Comparison of ENCODE assay signal across 32 cellular contexts in genomic region chr22:30041881-30042280, GRCh38. TPM values are rescaled to one million over a fixed set of nuclear protein-coding genes. Genes with fewer than 3 reads are reported as not detected.
"Had no signal": no experiment of that assay in that cellular context is flagged by ENCODE, and none has a peak within 500 bp of the region (broad histone marks: within the 10 kb centered on the region; RNA-seq: fewer than 3 reads in every experiment).

No MANE protein-coding gene starts in this region.

- H3K27ac Mint-ChIP-seq: activated CD4-positive, alpha-beta memory T cell treated with anti-CD3 and anti-CD28 coated beads for 36 hours; activated CD4-positive, alpha-beta T cell treated with anti-CD3 and anti-CD28 coated beads for 36 hours; activated CD4-positive, alpha-beta T cell treated with anti-CD3 and anti-CD28 coated beads, Interleukin-2, amount 10 ng/mL, durations not matched to agents 24 days and 14 days; activated CD8-positive, alpha-beta T cell treated with anti-CD3 and anti-CD28 coated beads, Interleukin-2, amount 10 ng/mL, durations not matched to agents 7 days and 5 days; activated naive CD8-positive, alpha-beta T cell; activated T-helper 17 cell treated with anti-CD3 and anti-CD28 coated beads, Interleukin-2, amount 50 U/mL, for 72 hours; dendritic cell treated with granulocyte-macrophage colony-stimulating factor and Interleukin-4, amounts not matched to agents 40 ng/mL and 50 ng/mL, for 4 days; endodermal cell; T-helper 17 cell; T-helper 2 cell treated with Interferon-gamma antibody and Interleukin-4, amounts not matched to agents 5 μg/mL and 100 μg/mL, for 36 hours had no signal

- DNase-seq: activated CD4-positive, alpha-beta memory T cell treated with anti-CD3 and anti-CD28 coated beads for 36 hours; activated CD4-positive, alpha-beta T cell treated with anti-CD3 and anti-CD28 coated beads for 36 hours; activated CD4-positive, alpha-beta T cell treated with anti-CD3 and anti-CD28 coated beads, Interleukin-2, amount 10 ng/mL, durations not matched to agents 24 days and 14 days; activated CD4-positive, CD25-positive, alpha-beta regulatory T cell; activated CD4-positive, CD25-positive, alpha-beta regulatory T cell treated with anti-CD3 and anti-CD28 coated beads, Interleukin-2, amount 50 U/mL, for 72 hours; activated CD8-positive, alpha-beta T cell treated with anti-CD3 and anti-CD28 coated beads, Interleukin-2, amount 10 ng/mL, durations not matched to agents 7 days and 5 days; activated effector memory CD4-positive, alpha-beta T cell treated with Interleukin-2 at 50 U/mL for 16 hours; activated gamma-delta T cell treated with Interleukin-2 at 50 U/mL for 16 hours; activated naive CD4-positive, alpha-beta T cell treated with anti-CD3 and anti-CD28 coated beads, Interleukin-2, amount 50 U/mL, for 16 hours; activated naive CD4-positive, alpha-beta T cell treated with Interleukin-2 at 50 U/mL for 16 hours; activated T-cell treated with anti-CD3 and anti-CD28 coated beads, Interleukin-2, amount 50 U/mL, for 4 hours; amniotic stem cell; anterior cingulate cortex; body of pancreas; central memory CD4-positive, alpha-beta T cell; dorsolateral prefrontal cortex; effector memory CD4-positive, alpha-beta T cell; erythroblast; foreskin melanocyte; heart right ventricle; T-helper 1 cell; T-helper 17 cell had no signal

- ATAC-seq: activated CD4-positive, alpha-beta T cell treated with anti-CD3 and anti-CD28 coated beads for 36 hours; activated CD8-positive, alpha-beta T cell treated with anti-CD3 and anti-CD28 coated beads, Interleukin-2, amount 10 ng/mL, durations not matched to agents 7 days and 5 days; activated T-cell treated with anti-CD3 and anti-CD28 coated beads, Interleukin-2, amount 50 U/mL, for 4 hours; body of pancreas; gastroesophageal sphincter; heart right ventricle; T-helper 17 cell had no signal

- H3K4me3 ChIP-seq: body of pancreas, cardiac muscle cell, coronary artery, dorsolateral prefrontal cortex, esophagus muscularis mucosa, gastroesophageal sphincter, heart right ventricle had no signal

- H3K36me3 ChIP-seq: cardiac muscle cell, esophagus muscularis mucosa, gastroesophageal sphincter, heart right ventricle had no signal

- H3K4me3 Mint-ChIP-seq: activated CD4-positive, alpha-beta memory T cell treated with anti-CD3 and anti-CD28 coated beads for 36 hours; activated CD4-positive, alpha-beta T cell treated with anti-CD3 and anti-CD28 coated beads for 36 hours; activated CD4-positive, alpha-beta T cell treated with anti-CD3 and anti-CD28 coated beads, Interleukin-2, amount 10 ng/mL, durations not matched to agents 24 days and 14 days; activated CD8-positive, alpha-beta T cell treated with anti-CD3 and anti-CD28 coated beads, Interleukin-2, amount 10 ng/mL, durations not matched to agents 7 days and 5 days; activated naive CD8-positive, alpha-beta T cell; activated T-cell treated with anti-CD3 and anti-CD28 coated beads, Interleukin-2, amount 50 U/mL, for 4 hours; activated T-helper 17 cell treated with anti-CD3 and anti-CD28 coated beads, Interleukin-2, amount 50 U/mL, for 72 hours; dendritic cell treated with granulocyte-macrophage colony-stimulating factor and Interleukin-4, amounts not matched to agents 40 ng/mL and 50 ng/mL, for 4 days; endodermal cell; T-helper 17 cell; T-helper 2 cell treated with Interferon-gamma antibody and Interleukin-4, amounts not matched to agents 5 μg/mL and 100 μg/mL, for 36 hours had no signal

- H3K27ac ChIP-seq: body of pancreas, cardiac muscle cell, coronary artery, dorsolateral prefrontal cortex, esophagus muscularis mucosa, gastroesophageal sphincter, heart right ventricle had no signal

- H3K36me3 Mint-ChIP-seq: activated CD4-positive, alpha-beta memory T cell treated with anti-CD3 and anti-CD28 coated beads for 36 hours; activated naive CD8-positive, alpha-beta T cell had no signal

- H3K4me1 Mint-ChIP-seq: activated T-helper 17 cell treated with anti-CD3 and anti-CD28 coated beads, Interleukin-2, amount 50 U/mL, for 72 hours had no signal

- H3K9me3 Mint-ChIP-seq: activated CD4-positive, alpha-beta memory T cell treated with anti-CD3 and anti-CD28 coated beads for 36 hours; activated CD4-positive, alpha-beta T cell treated with anti-CD3 and anti-CD28 coated beads, Interleukin-2, amount 10 ng/mL, durations not matched to agents 24 days and 14 days; activated T-cell treated with anti-CD3 and anti-CD28 coated beads, Interleukin-2, amount 50 U/mL, for 4 hours; activated T-helper 17 cell treated with anti-CD3 and anti-CD28 coated beads, Interleukin-2, amount 50 U/mL, for 72 hours; dendritic cell treated with granulocyte-macrophage colony-stimulating factor and Interleukin-4, amounts not matched to agents 40 ng/mL and 50 ng/mL, for 4 days; endodermal cell; T-helper 2 cell treated with Interferon-gamma antibody and Interleukin-4, amounts not matched to agents 5 μg/mL and 100 μg/mL, for 36 hours had no signal

- H3K9me3 ChIP-seq: body of pancreas, esophagus muscularis mucosa, gastroesophageal sphincter, heart right ventricle had no signal

- H3K27me3 Mint-ChIP-seq: activated CD4-positive, alpha-beta memory T cell treated with anti-CD3 and anti-CD28 coated beads for 36 hours; activated CD4-positive, alpha-beta T cell treated with anti-CD3 and anti-CD28 coated beads for 36 hours; activated T-helper 17 cell treated with anti-CD3 and anti-CD28 coated beads, Interleukin-2, amount 50 U/mL, for 72 hours; dendritic cell treated with granulocyte-macrophage colony-stimulating factor and Interleukin-4, amounts not matched to agents 40 ng/mL and 50 ng/mL, for 4 days had no signal

- H3K4me1 ChIP-seq: gastroesophageal sphincter had no signal

- H3K27me3 ChIP-seq: body of pancreas, cardiac muscle cell, dorsolateral prefrontal cortex, heart right ventricle had no signal

RNA-seq across cellular contexts. Expression of gene HORMAD2, which starts 38.4 kb away (rescaled TPM):
- total RNA-seq: activated CD4-positive, alpha-beta memory T cell treated with anti-CD3 and anti-CD28 coated beads for 36 hours; activated CD4-positive, alpha-beta T cell treated with anti-CD3 and anti-CD28 coated beads for 36 hours; activated CD4-positive, alpha-beta T cell treated with anti-CD3 and anti-CD28 coated beads, Interleukin-2, amount 10 ng/mL, durations not matched to agents 24 days and 14 days; activated CD8-positive, alpha-beta T cell treated with anti-CD3 and anti-CD28 coated beads, Interleukin-2, amount 10 ng/mL, durations not matched to agents 7 days and 5 days; activated T-cell treated with anti-CD3 and anti-CD28 coated beads, Interleukin-2, amount 50 U/mL, for 4 hours; body of pancreas; cardiac muscle cell; esophagus muscularis mucosa; gastroesophageal sphincter; glomerular endothelial cell; heart right ventricle; T-helper 17 cell had no signal
- polyA plus RNA-seq: cardiac muscle cell, heart right ventricle had no signal
